8 cellular contexts compared by ENCODE assay signal in genomic region chr19:40798997-40799557, GRCh38. TPM values are rescaled to one million over a fixed set of nuclear protein-coding genes. Genes with fewer than 3 reads are reported as not detected.
DNase-seq lines count a peak whose midpoint lies in the region; ATAC-seq and TF ChIP-seq lines count a peak whose summit lies in the region.

EGLN2 (plus strand) TSS chr19:40799191; CDS start chr19:40800573, 1,382 bp downstream.

- H3K27me3 Mint-ChIP-seq in CD4-positive, CD25-positive, alpha-beta regulatory T cell = no peaks in the 10 kb centered on the region
- H3K27me3 Mint-ChIP-seq in IgD-negative memory B cell = no peaks in the 10 kb centered on the region

- H3K27me3 ChIP-seq in CD4-positive, CD25-positive, alpha-beta regulatory T cell (ENCODE audit: control insufficient read depth, insufficient read depth, low read length) = no peaks in the 10 kb centered on the region
- H3K27me3 ChIP-seq in thymus (ENCODE audit: control insufficient read depth, insufficient read depth) = no peaks in the 10 kb centered on the region

- 0 to 2% methylated on average over 37 to 56 of the region's 81 CpGs for WGBS in lower leg skin, 2 donors
- under 1% methylated on average over 80 of the region's 81 CpGs for WGBS in thymus

- TF ChIP-seq CTCF in lower leg skin (IDR thresholded peaks at IDR 0.05) = no peak

- peak; percentile 83 to 87 for ATAC-seq in CD4-positive, CD25-positive, alpha-beta regulatory T cell (ENCODE audit: low read depth in 2 of 2)
- peak; percentile 64 for ATAC-seq in GM19467 (IDR thresholded peaks at IDR 0.05; ENCODE audit: unreplicated experiment)

- peak within 1 kb of the TSS; percentile 96 for H3K27ac ChIP-seq in CD4-positive, CD25-positive, alpha-beta regulatory T cell (ENCODE audit: insufficient read depth, low read length, poor library complexity, severe bottlenecking)
- peak within 1 kb of the TSS; percentile 85 for H3K27ac ChIP-seq in caudate nucleus (ENCODE audit: low read depth, low read length)
- peak within 1 kb of the TSS; percentile 96 for H3K27ac ChIP-seq in thymus (ENCODE audit: low read depth)

- no peak for DNase-seq in CD4-positive, CD25-positive, alpha-beta regulatory T cell
- DNase-seq in caudate nucleus (lab: John Stamatoyannopoulos, UW) = no peak
- DNase-seq in lower leg skin (ENCODE audit: low spot score in 2 of 2) = no peak
- no peak for DNase-seq in SKM-1 (lab: John Stamatoyannopoulos, UW; ENCODE audit: unreplicated experiment)
- no peak for DNase-seq in superior temporal gyrus (ENCODE audit: extremely low spot score)

- H3K9me3 Mint-ChIP-seq in CD4-positive, CD25-positive, alpha-beta regulatory T cell = no peaks in the 10 kb centered on the region
- H3K9me3 Mint-ChIP-seq in IgD-negative memory B cell = no peaks in the 10 kb centered on the region

- peaks cover 56% of the 10 kb centered on the region for H3K4me1 ChIP-seq in CD4-positive, CD25-positive, alpha-beta regulatory T cell (ENCODE audit: control insufficient read depth, insufficient read depth, low read length, poor library complexity, severe bottlenecking)
- peaks cover 38% of the 10 kb centered on the region for H3K4me1 ChIP-seq in thymus (ENCODE audit: control insufficient read depth, insufficient read depth, low read length)

- peak within 1 kb of the TSS; percentile 96 to 100 (median 100) for H3K27ac Mint-ChIP-seq in CD4-positive, CD25-positive, alpha-beta regulatory T cell
- peak within 1 kb of the TSS; percentile 97 to 100 (median 99) for H3K27ac Mint-ChIP-seq in IgD-negative memory B cell

- H3K4me1 Mint-ChIP-seq in CD4-positive, CD25-positive, alpha-beta regulatory T cell = peaks cover 7 to 58% (median 32%) of the 10 kb centered on the region in 4 donors
- peaks cover 21 to 48% (median 35%) of the 10 kb centered on the region in 3 donors for H3K4me1 Mint-ChIP-seq in IgD-negative memory B cell

- H3K36me3 Mint-ChIP-seq in CD4-positive, CD25-positive, alpha-beta regulatory T cell = peaks cover 13% of the 10 kb centered on the region
- peaks cover 10% of the 10 kb centered on the region for H3K36me3 Mint-ChIP-seq in IgD-negative memory B cell

- H3K4me3 Mint-ChIP-seq in CD4-positive, CD25-positive, alpha-beta regulatory T cell = peak within 1 kb of the TSS; percentile 88 to 96 (median 94)
- peak within 1 kb of the TSS; percentile 93 to 100 (median 98) for H3K4me3 Mint-ChIP-seq in IgD-negative memory B cell

- peaks cover 5% of the 10 kb centered on the region for H3K36me3 ChIP-seq in CD4-positive, CD25-positive, alpha-beta regulatory T cell (ENCODE audit: control insufficient read depth, insufficient read depth, low read length)
- H3K36me3 ChIP-seq in thymus (ENCODE audit: control insufficient read depth, insufficient read depth) = peaks cover 35% of the 10 kb centered on the region

- intact Hi-C loops in lower leg skin (cut with DNase I; ENCODE audit: low total_unique reads) = no loop called here

- peak within 1 kb of the TSS; percentile 90 for H3K4me3 ChIP-seq in CD4-positive, CD25-positive, alpha-beta regulatory T cell (ENCODE audit: low read depth, low read length)
- peak within 1 kb of the TSS; percentile 78 for H3K4me3 ChIP-seq in lower leg skin (ENCODE audit: low read depth, poor library complexity, severe bottlenecking)
- peak within 1 kb of the TSS; percentile 96 for H3K4me3 ChIP-seq in thymus (ENCODE audit: low read length)

- H3K9me3 ChIP-seq in CD4-positive, CD25-positive, alpha-beta regulatory T cell (ENCODE audit: control insufficient read depth in 2 of 2, low read length in 2 of 2) = no peaks in the 10 kb centered on the region
- H3K9me3 ChIP-seq in thymus (ENCODE audit: control insufficient read depth) = no peaks in the 10 kb centered on the region

- peak in 1 of 2 donors; percentile 31 for TF ChIP-seq POLR2A in lower leg skin (IDR thresholded peaks at IDR 0.05)

RNA-seq across cellular contexts. Expression of gene EGLN2, which starts in this region (rescaled TPM):
- 135 TPM for total RNA-seq in CD4-positive, CD25-positive, alpha-beta regulatory T cell
- 100 to 1,000 TPM; 159 to 191 (median 177) TPM for polyA plus RNA-seq in CD4-positive, CD25-positive, alpha-beta regulatory T cell
- 181 TPM for polyA plus RNA-seq in IgD-negative memory B cell
- total RNA-seq in lower leg skin = 10 to 100 TPM; 34.4 to 52.8 (median 45.1) TPM
- polyA plus RNA-seq in thymus = 90.3 TPM
